Comparison of ENCODE assay signal across 18 cellular contexts in the genomic region with DNA sequence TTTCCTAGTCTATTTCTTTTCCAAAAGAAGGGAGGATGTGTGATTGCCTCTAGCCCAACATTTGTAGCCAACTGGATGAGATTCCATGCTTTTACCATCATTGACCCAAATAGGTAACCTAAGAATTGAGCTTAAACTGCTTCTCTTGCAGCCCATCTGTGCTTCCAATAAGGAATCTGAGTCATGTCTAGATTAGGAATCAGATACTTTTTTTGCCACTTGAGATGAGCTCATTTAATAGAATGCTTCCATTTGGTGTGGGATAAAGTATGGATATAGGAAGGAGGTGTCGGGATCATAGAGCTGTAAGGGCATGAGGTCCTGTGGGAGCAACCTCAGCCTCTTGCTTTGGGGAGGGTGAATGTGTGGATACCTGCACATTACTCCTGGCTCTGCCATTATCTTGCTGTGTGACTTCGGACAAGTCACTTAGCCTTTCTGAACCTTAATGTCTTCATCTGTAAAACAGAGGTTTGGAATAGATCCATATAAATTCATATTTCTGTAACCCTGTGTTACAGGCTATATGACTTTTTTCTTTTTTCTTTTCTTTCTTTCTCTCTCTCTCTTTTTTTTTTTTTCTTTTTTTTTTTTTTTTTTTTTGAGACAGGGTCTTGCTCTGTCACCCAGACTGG. TPM values are rescaled to one million over a fixed set of nuclear protein-coding genes. Genes with fewer than 3 reads are reported as not detected.
DNase-seq lines count a peak whose midpoint lies in the region; ATAC-seq and TF ChIP-seq lines count a peak whose summit lies in the region.
"Had no signal": no experiment of that assay in that cellular context is flagged by ENCODE, and none has a peak within 500 bp of the region (broad histone marks: within the 10 kb centered on the region; RNA-seq: fewer than 3 reads in every experiment).

No MANE protein-coding gene starts in this region.

- in situ Hi-C loops in GM13977 (cut with MboI; ENCODE audit: low pct_unique_long_range_greater_than_20kb, low sequenced_read_pairs, unreplicated experiment), result no loop called here

- peak overlapping the region; percentile 12; the same call in 1 of the 2 replicates for H3K27ac Mint-ChIP-seq in WTC11

- POLR2A ChIA-PET in HEK293 (lab: Yijun Ruan, JAX), result no interaction called here
- POLR2A ChIA-PET in WTC11 (lab: Charles Lee), result no interaction called here

- no peak overlapping the region for H2BK120ac ChIP-seq in mesenchymal stem cell (ENCODE audit: low read depth, low read length)

- H2BK12ac ChIP-seq in mesenchymal stem cell (ENCODE audit: low read length in 2 of 2), result no peak overlapping the region

- WGBS in mesenchymal stem cell, result 100% methylated on average over 1 of the region's 2 CpGs
- WGBS in ovary, 3 donors, result 94 to 97% (median 96%) methylated on average over 2 of the region's 2 CpGs
- 91 to 94% (median 93%) methylated on average over 2 of the region's 2 CpGs for WGBS in spleen, 5 donors

- H2BK15ac ChIP-seq in mesenchymal stem cell (ENCODE audit: low read depth, poor library complexity, severe bottlenecking), result no peak overlapping the region

- no peak overlapping the region for H3K14ac ChIP-seq in mesenchymal stem cell (ENCODE audit: low read length in 2 of 2)

- no peak for TF ChIP-seq CTCF in HEK293 (tag by site-specific recombination; IDR thresholded peaks at IDR 0.05)
- no peak for TF ChIP-seq CTCF in WTC11 (IDR thresholded peaks at IDR 0.05)
- TF ChIP-seq CTCF in ovary (IDR thresholded peaks at IDR 0.05), result no peak
- TF ChIP-seq CTCF in spleen (IDR thresholded peaks at IDR 0.05 in 8 of 11, conservative IDR thresholded peaks at IDR 0.05 in 3 of 11), result no peak
- TF ChIP-seq CTCF in GM13977 (IDR thresholded peaks at IDR 0.05; ENCODE audit: extremely low read depth, insufficient read depth, missing control alignments), result no peak

- H2AK5ac ChIP-seq in mesenchymal stem cell (ENCODE audit: low read length, severe bottlenecking), result no peak overlapping the region

- no peak overlapping the region for H3K4me2 ChIP-seq in mesenchymal stem cell (ENCODE audit: low read length, poor library complexity, severe bottlenecking)

- intact Hi-C loops in ovary (cut with DNase I), result no loop called here
- intact Hi-C loops in spleen (cut with DNase I; ENCODE audit: low total_unique reads), result no loop called here

- TF ChIP-seq POLR2A in ovary (IDR thresholded peaks at IDR 0.05) (no peak), spleen (IDR thresholded peaks at IDR 0.05) (no peak)

- DNase-seq in DMS 273 (lab: John Stamatoyannopoulos, UW; ENCODE audit: unreplicated experiment) (peak; percentile 51), WTC11 (ENCODE audit: low spot score) (no peak), mesenchymal stem cell (peak; percentile 11), ovary (no peak), spleen (no peak), NCI-H1694 treated with DMSO at 0.1 percent for 48 hours (lab: John Stamatoyannopoulos, UW) (no peak), GM13977 (ENCODE audit: low spot score) (no peak)
- DNase-seq: C1 segment of cervical spinal cord; CD8-positive, alpha-beta memory T cell; DMS79; H9; NCI-H1105 treated with DMSO at 0.1 percent for 48 hours; NCI-H1694; NCI-H345; NCI-H526 treated with DMSO at 0.1 percent for 48 hours had no signal

- no peak overlapping the region for H2AFZ ChIP-seq in mesenchymal stem cell (ENCODE audit: low read depth, low read length)

- no peak overlapping the region for H4K91ac ChIP-seq in mesenchymal stem cell (ENCODE audit: low read length)

- H3K27ac ChIP-seq in HEK293 (ENCODE audit: extremely low read depth, low read depth, low read length), result no peak overlapping the region
- no peak overlapping the region for H3K27ac ChIP-seq in mesenchymal stem cell (ENCODE audit: low read length, poor library complexity, severe bottlenecking)
- H3K27ac ChIP-seq in ovary, result no peak overlapping the region
- H3K27ac ChIP-seq in spleen, result no peak overlapping the region

- no peaks in the 10 kb centered on the region for H3K36me3 Mint-ChIP-seq in WTC11
- H3K36me3 Mint-ChIP-seq: CD8-positive, alpha-beta memory T cell had no signal

- peaks cover 49% of the 10 kb centered on the region for H3K4me1 Mint-ChIP-seq in WTC11

- H3K9me3 ChIP-seq in HEK293 (ENCODE audit: control insufficient read depth, insufficient read depth, low read depth, low read length) (no peaks in the 10 kb centered on the region), mesenchymal stem cell (ENCODE audit: control insufficient read depth, low read length) (no peaks in the 10 kb centered on the region), ovary (no peaks in the 10 kb centered on the region), spleen (no peaks in the 10 kb centered on the region)

- no peak overlapping the region for H3K4me3 ChIP-seq in HEK293 (ENCODE audit: low read depth, low read length)
- no peak overlapping the region for H3K4me3 ChIP-seq in mesenchymal stem cell (ENCODE audit: insufficient read depth in 1 of 2, low read depth in 1 of 2, low read length in 2 of 2)
- no peak overlapping the region for H3K4me3 ChIP-seq in ovary
- no peak overlapping the region for H3K4me3 ChIP-seq in spleen

- no peak overlapping the region for H3K4ac ChIP-seq in mesenchymal stem cell (ENCODE audit: low read depth in 1 of 2, low read length in 2 of 2)

- CTCF ChIA-PET in HEK293 (lab: Yijun Ruan, JAX), result no interaction called here
- CTCF ChIA-PET in WTC11 (lab: Charles Lee), result interaction anchor here (1.1 kb wide), 1 partner anchor 117 kb away, joined by 3 read pairs; no protein-coding TSS in a partner anchor

- no peak for TF ChIP-seq EP300 in ovary (IDR thresholded peaks at IDR 0.05)

- H3K27me3 Mint-ChIP-seq in WTC11 (ENCODE audit: low read depth), result no peaks in the 10 kb centered on the region

- peaks cover 30% of the 10 kb centered on the region for H3K79me1 ChIP-seq in mesenchymal stem cell (replicated peaks; ENCODE audit: low read length, poor library complexity, severe bottlenecking)

- no peak overlapping the region for H3K18ac ChIP-seq in mesenchymal stem cell (ENCODE audit: low read depth in 1 of 2, low read length in 2 of 2)

- no peaks in the 10 kb centered on the region for H3K9me3 Mint-ChIP-seq in WTC11
- H3K9me3 Mint-ChIP-seq: CD8-positive, alpha-beta memory T cell; H9 had no signal

- H3K9ac ChIP-seq in mesenchymal stem cell (ENCODE audit: low read length), result no peak overlapping the region

- ATAC-seq in WTC11, result no peak
- ATAC-seq: Right ventricle myocardium inferior had no signal

- peaks cover 18% of the 10 kb centered on the region for H3K4me1 ChIP-seq in HEK293 (ENCODE audit: control insufficient read depth, insufficient read depth, low read length)
- H3K4me1 ChIP-seq in mesenchymal stem cell (ENCODE audit: control insufficient read depth, insufficient read depth, low read depth, low read length), result peaks cover 1% of the 10 kb centered on the region
- peaks cover 10% of the 10 kb centered on the region for H3K4me1 ChIP-seq in ovary (ENCODE audit: insufficient read depth)
- peaks cover 0 to 27% (median 6%) of the 10 kb centered on the region in 6 donors for H3K4me1 ChIP-seq in spleen

- H3K4me3 Mint-ChIP-seq in WTC11, result no peak overlapping the region
- H3K4me3 Mint-ChIP-seq: CD8-positive, alpha-beta memory T cell; H9 had no signal

- H3K27me3 ChIP-seq in mesenchymal stem cell (ENCODE audit: control insufficient read depth in 1 of 2, insufficient read depth in 1 of 2, low read length in 2 of 2) (no peaks in the 10 kb centered on the region), ovary (no peaks in the 10 kb centered on the region), spleen (replicated peaks in 1 of 7) (peaks cover 0 to 6% (median 0%) of the 10 kb centered on the region in 7 donors)

- H3K36me3 ChIP-seq in HEK293 (ENCODE audit: control insufficient read depth in 2 of 2, insufficient read depth in 1 of 2, low read length in 2 of 2), result no peaks in the 10 kb centered on the region
- peaks cover 11 to 19% of the 10 kb centered on the region in 2 experiments for H3K36me3 ChIP-seq in mesenchymal stem cell (ENCODE audit: control insufficient read depth in 1 of 2, insufficient read depth in 2 of 2, low read depth in 1 of 2, low read length in 2 of 2)
- H3K36me3 ChIP-seq in ovary, result no peaks in the 10 kb centered on the region
- no peaks in the 10 kb centered on the region for H3K36me3 ChIP-seq in spleen

- H2BK5ac ChIP-seq in mesenchymal stem cell (ENCODE audit: low read depth, low read length, poor library complexity, severe bottlenecking), result no peak overlapping the region

- H4K8ac ChIP-seq in mesenchymal stem cell (ENCODE audit: low read length), result no peak overlapping the region

- no peak overlapping the region for H3K23ac ChIP-seq in mesenchymal stem cell (ENCODE audit: low read length in 2 of 2)

TF ChIP-seq in HEK293, 187 proteins besides CTCF, POLR2A, EP300 and RAD21 (continues in another document):
- TF ChIP-seq ZNF768 (tag by site-specific recombination; IDR thresholded peaks at IDR 0.05), result 0 out of 2 replicates have a peak, but pooled peaks have one; percentile 41
- no peak for TF ChIP-seq SCRT2 (tag by site-specific recombination; IDR thresholded peaks at IDR 0.05)
- TF ChIP-seq OSR2 (tag by site-specific recombination; IDR thresholded peaks at IDR 0.05), result 0 out of 2 replicates have a peak, but pooled peaks have one; percentile 36

TF ChIP-seq in WTC11, 78 proteins besides CTCF, POLR2A, EP300 and RAD21 (continues in another document):
- TF ChIP-seq MYBL2 (CRISPR knock-in tag; IDR thresholded peaks at IDR 0.05) (no peak), ATF1 (CRISPR knock-in tag; IDR thresholded peaks at IDR 0.05) (no peak), ZNF396 (CRISPR knock-in tag; IDR thresholded peaks at IDR 0.05; ENCODE audit: borderline replicate concordance) (no peak), RELA (CRISPR knock-in tag; IDR thresholded peaks at IDR 0.05; ENCODE audit: borderline replicate concordance) (no peak)

RNA-seq across cellular contexts. Expression of gene MAP1B, which starts 56.2 kb away (rescaled TPM):
- 65.4 to 95.0 TPM (median 65.7 TPM) in 3 replicates for total RNA-seq in WTC11 (2021)
- polyA plus RNA-seq in mesenchymal stem cell (2013, experiment 1 of 2), result 39.4 TPM
- 35.3 TPM for polyA plus RNA-seq in mesenchymal stem cell (2013, experiment 2 of 2)
- 100 to 1,000 TPM in 2 of 7 donors, 10 to 100 TPM in 5; 29.7 to 126 (median 61.6) TPM for total RNA-seq in ovary
- polyA plus RNA-seq in ovary, result 10 to 100 TPM in 1 of 2 donors, 1 to 10 TPM in 1; 4.4 to 23.7 TPM
- total RNA-seq in spleen, result 10 to 100 TPM in 5 of 7 donors, 1 to 10 TPM in 2; 5.7 to 17.3 (median 12.5) TPM
- polyA plus RNA-seq in spleen, result under 1 TPM; 0.68 to 0.76 (median 0.70) TPM
- total RNA-seq: OCI-LY7 had no signal

Comparison
In these comparisons a context has a peak if more than half of its experiments do, and no peak if none do; other contexts are left out.
1. DNase-seq: peak in DMS 273 (single experiment) and mesenchymal stem cell (single experiment); none in WTC11 (single experiment), ovary (0 of 5), spleen (single experiment), NCI-H1694 treated with DMSO at 0.1 percent for 48 hours (single experiment) and GM13977 (single experiment).